In the genomic region with DNA sequence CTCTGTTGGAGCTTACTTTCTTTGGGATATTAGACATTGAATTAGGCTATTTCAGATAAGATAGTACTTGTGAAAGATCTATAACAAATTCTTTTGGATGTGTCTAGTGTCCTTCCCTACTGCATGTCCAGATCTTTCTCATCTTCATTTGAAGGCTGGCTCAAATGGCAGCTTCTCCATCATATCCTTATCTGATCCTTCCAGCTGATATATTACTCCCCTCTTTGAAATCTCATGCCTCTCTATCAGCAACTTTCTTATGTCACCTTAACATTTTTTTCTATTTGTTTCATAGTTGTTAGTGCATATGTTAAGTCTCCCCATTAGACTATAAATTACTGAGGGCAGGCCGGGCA, we compare ENCODE assay signal across 12 cellular contexts. TPM values are rescaled to one million over a fixed set of nuclear protein-coding genes. Genes with fewer than 3 reads are reported as not detected.
DNase-seq lines count a peak whose midpoint lies in the region; ATAC-seq and TF ChIP-seq lines count a peak whose summit lies in the region.
"Had no signal": no experiment of that assay in that cellular context is flagged by ENCODE, and none has a peak within 500 bp of the region (broad histone marks: within the 10 kb centered on the region; RNA-seq: fewer than 3 reads in every experiment).

No MANE protein-coding gene starts in this region.

- TF ChIP-seq POLR2A in GM18505 (IDR thresholded peaks at IDR 0.05; ENCODE audit: borderline replicate concordance, extremely low read depth, insufficient read depth, insufficient read length) = no peak

- no peak for TF ChIP-seq CTCF in left ventricle myocardium inferior (IDR thresholded peaks at IDR 0.05; ENCODE audit: borderline replicate concordance)

- H3K4me1 ChIP-seq in left ventricle myocardium inferior = peaks cover 91% of the 10 kb centered on the region
- H3K4me1 ChIP-seq: HAP-1 had no signal

- peaks cover 99% of the 10 kb centered on the region for H3K36me3 Mint-ChIP-seq in activated T-helper 17 cell treated with anti-CD3 and anti-CD28 coated beads, Interleukin-2, amount 50 U/mL, for 72 hours (ENCODE audit: low read depth)
- peaks cover 23% of the 10 kb centered on the region for H3K36me3 Mint-ChIP-seq in memory B cell

- peaks cover 57% of the 10 kb centered on the region for H3K4me1 Mint-ChIP-seq in activated T-helper 17 cell treated with anti-CD3 and anti-CD28 coated beads, Interleukin-2, amount 50 U/mL, for 72 hours
- H3K4me1 Mint-ChIP-seq in memory B cell = peaks cover 70% of the 10 kb centered on the region

- no peaks in the 10 kb centered on the region for H3K9me3 Mint-ChIP-seq in activated T-helper 17 cell treated with anti-CD3 and anti-CD28 coated beads, Interleukin-2, amount 50 U/mL, for 72 hours
- no peaks in the 10 kb centered on the region for H3K9me3 Mint-ChIP-seq in memory B cell

- H3K27ac ChIP-seq in left ventricle myocardium inferior (replicated peaks) = peak overlapping the region; percentile 71

- intact Hi-C loops in left ventricle myocardium inferior (cut with micrococcal nuclease) = no loop called here
- intact Hi-C loops in Right ventricle myocardium superior (cut with DNase I) = no loop called here

- H3K4me3 Mint-ChIP-seq in activated T-helper 17 cell treated with anti-CD3 and anti-CD28 coated beads, Interleukin-2, amount 50 U/mL, for 72 hours = peak overlapping the region; percentile 77
- H3K4me3 Mint-ChIP-seq in memory B cell = peak overlapping the region; percentile 49

- ATAC-seq in Right ventricle myocardium superior (ENCODE audit: poor library complexity) (no peak), memory B cell (ENCODE audit: low read depth) (no peak), GM18505 (IDR thresholded peaks at IDR 0.05; ENCODE audit: unreplicated experiment) (no peak), HG02870 (IDR thresholded peaks at IDR 0.05; ENCODE audit: unreplicated experiment) (no peak)
- no peak for ATAC-seq in activated T-helper 17 cell treated with anti-CD3 and anti-CD28 coated beads, Interleukin-2, amount 50 U/mL, for 72 hours (replicated peaks)
- ATAC-seq: left ventricle myocardium superior, SK-N-SH treated with all-trans-retinoic acid at 6 μM for 48 hours had no signal

- no peaks in the 10 kb centered on the region for H3K9me3 ChIP-seq in left ventricle myocardium inferior (replicated peaks)
- H3K9me3 ChIP-seq: HAP-1 had no signal

- H3K36me3 ChIP-seq in left ventricle myocardium inferior = peaks cover 32% of the 10 kb centered on the region

- H3K4me3 ChIP-seq in left ventricle myocardium inferior = no peak overlapping the region
- H3K4me3 ChIP-seq: HAP-1 had no signal

- peak overlapping the region; percentile 83 for H3K27ac Mint-ChIP-seq in activated T-helper 17 cell treated with anti-CD3 and anti-CD28 coated beads, Interleukin-2, amount 50 U/mL, for 72 hours
- H3K27ac Mint-ChIP-seq in memory B cell = peak overlapping the region; percentile 72

- no peaks in the 10 kb centered on the region for H3K27me3 Mint-ChIP-seq in activated T-helper 17 cell treated with anti-CD3 and anti-CD28 coated beads, Interleukin-2, amount 50 U/mL, for 72 hours
- no peaks in the 10 kb centered on the region for H3K27me3 Mint-ChIP-seq in memory B cell

- DNase-seq in left ventricle myocardium inferior (no peak), Right ventricle myocardium superior (no peak), memory B cell (ENCODE audit: low spot score in 2 of 2) (no peak), SKM-1 (lab: John Stamatoyannopoulos, UW; ENCODE audit: unreplicated experiment) (no peak), ureter (ENCODE audit: low spot score) (no peak)
- DNase-seq: central memory CD4-positive, alpha-beta T cell; left ventricle myocardium superior had no signal

- no peaks in the 10 kb centered on the region for H3K27me3 ChIP-seq in left ventricle myocardium inferior (ENCODE audit: low read depth)

RNA-seq across cellular contexts. Expression of a gene that starts 17.5 kb away (rescaled TPM):
- total RNA-seq in left ventricle myocardium inferior = 66.0 TPM
- total RNA-seq in Right ventricle myocardium superior = 72.6 TPM
- 100 to 1,000 TPM; 405 to 687 TPM for total RNA-seq in activated T-helper 17 cell treated with anti-CD3 and anti-CD28 coated beads, Interleukin-2, amount 50 U/mL, for 72 hours
- total RNA-seq in ureter = 351 TPM

RNA-seq across cellular contexts. Expression of a gene that starts 39.0 kb away (rescaled TPM):
- total RNA-seq in left ventricle myocardium inferior (37.7 TPM), Right ventricle myocardium superior (37.7 TPM), ureter (92.4 TPM)
- total RNA-seq in activated T-helper 17 cell treated with anti-CD3 and anti-CD28 coated beads, Interleukin-2, amount 50 U/mL, for 72 hours = 100 to 1,000 TPM in 1 of 2 donors, 10 to 100 TPM in 1; 56.1 to 107 TPM
